In the genomic region with DNA sequence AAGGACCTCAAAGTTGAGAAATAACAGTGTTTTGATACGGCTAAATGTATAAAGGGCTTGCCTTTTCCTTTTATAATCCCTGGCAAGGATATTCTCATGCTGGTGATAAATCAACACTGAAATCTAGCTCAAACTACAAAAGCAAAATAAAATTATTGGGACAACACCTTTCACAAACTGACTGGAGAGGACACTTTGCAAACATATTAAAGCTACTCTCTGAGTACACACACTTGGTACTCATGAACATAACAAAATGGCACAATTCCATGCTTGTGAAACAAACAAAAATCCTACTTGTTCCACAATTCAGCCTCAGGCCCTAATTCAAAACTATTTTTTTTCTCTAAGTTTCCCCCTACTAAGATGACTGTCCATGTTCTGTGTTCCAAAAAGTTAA, we compare ENCODE assay signal across 20 cellular contexts.
DNase-seq lines count a peak whose midpoint lies in the region; ATAC-seq and TF ChIP-seq lines count a peak whose summit lies in the region.
"Had no signal": no experiment of that assay in that cellular context is flagged by ENCODE, and none has a peak within 500 bp of the region (broad histone marks: within the 10 kb centered on the region; RNA-seq: fewer than 3 reads in every experiment).

No MANE protein-coding gene starts in this region.

- DNase-seq in NCI-H748 (lab: John Stamatoyannopoulos, UW; ENCODE audit: unreplicated experiment) (peak; percentile 0), NCI-H748 treated with DMSO at 0.1 percent for 48 hours (lab: John Stamatoyannopoulos, UW) (no peak), NCI-H2029 (lab: John Stamatoyannopoulos, UW) (peak; percentile 44), NCI-H774 (lab: John Stamatoyannopoulos, UW) (peak; percentile 11), thyroid gland (no peak)
- no peak for DNase-seq in activated CD8-positive, alpha-beta T cell treated with anti-CD3 and anti-CD28 coated beads, Interleukin-2, amount 10 ng/mL, durations not matched to agents 7 days and 5 days
- DNase-seq: 8988T; ACHN; AML-193; CD4-positive, alpha-beta T cell; CD8-positive, alpha-beta memory T cell; DND-41; GOT3; HFFc6 had no signal

- no peak overlapping the region for H3K4me3 ChIP-seq in thyroid gland (replicated peaks in 1 of 3)
- H3K4me3 ChIP-seq: A549; BLaER1 treated with 17β-estradiol and CSF1 and Interleukin-3, amounts not matched to agents 10 nM and 100 nM; HAP-1 had no signal

- intact Hi-C loops in thyroid gland (cut with DNase I): no loop called here

- no peak overlapping the region for H3K27ac Mint-ChIP-seq in activated CD8-positive, alpha-beta T cell treated with anti-CD3 and anti-CD28 coated beads, Interleukin-2, amount 10 ng/mL, durations not matched to agents 7 days and 5 days
- H3K27ac Mint-ChIP-seq: CD14-positive monocyte; CD4-positive, alpha-beta T cell; CD8-positive, alpha-beta memory T cell; HFFc6 had no signal

- H3K4me3 Mint-ChIP-seq in activated CD8-positive, alpha-beta T cell treated with anti-CD3 and anti-CD28 coated beads, Interleukin-2, amount 10 ng/mL, durations not matched to agents 7 days and 5 days: no peak overlapping the region
- H3K4me3 Mint-ChIP-seq: CD14-positive monocyte; CD4-positive, alpha-beta T cell; CD8-positive, alpha-beta memory T cell; HFFc6 had no signal

- ATAC-seq in HG03378 (IDR thresholded peaks at IDR 0.05; ENCODE audit: unreplicated experiment): no peak
- no peak for ATAC-seq in activated CD8-positive, alpha-beta T cell treated with anti-CD3 and anti-CD28 coated beads, Interleukin-2, amount 10 ng/mL, durations not matched to agents 7 days and 5 days
- ATAC-seq: A549 had no signal

- H3K9me3 ChIP-seq in thyroid gland: no peaks in the 10 kb centered on the region
- H3K9me3 ChIP-seq: A549; BE2C; BLaER1 treated with 17β-estradiol and CSF1 and Interleukin-3, amounts not matched to agents 10 nM and 100 nM; HAP-1 had no signal

- POLR2A ChIA-PET in activated CD8-positive, alpha-beta T cell treated with anti-CD3 and anti-CD28 coated beads, Interleukin-2, amount 10 ng/mL, durations not matched to agents 7 days and 5 days (lab: Charles Lee): no interaction called here

- peak overlapping the region; percentile 20 to 31 (median 24) for H3K27ac ChIP-seq in thyroid gland
- H3K27ac ChIP-seq: A549; BLaER1 treated with 17β-estradiol and CSF1 and Interleukin-3, amounts not matched to agents 10 nM and 100 nM had no signal

- no peaks in the 10 kb centered on the region for H3K36me3 Mint-ChIP-seq in activated CD8-positive, alpha-beta T cell treated with anti-CD3 and anti-CD28 coated beads, Interleukin-2, amount 10 ng/mL, durations not matched to agents 7 days and 5 days (ENCODE audit: low read depth)
- H3K36me3 Mint-ChIP-seq: CD14-positive monocyte; CD8-positive, alpha-beta memory T cell had no signal

- no peak for TF ChIP-seq POLR2A in thyroid gland (IDR thresholded peaks at IDR 0.05)

- H3K27me3 Mint-ChIP-seq in activated CD8-positive, alpha-beta T cell treated with anti-CD3 and anti-CD28 coated beads, Interleukin-2, amount 10 ng/mL, durations not matched to agents 7 days and 5 days (ENCODE audit: low read depth): no peaks in the 10 kb centered on the region
- H3K27me3 Mint-ChIP-seq: CD4-positive, alpha-beta T cell had no signal

- no peaks in the 10 kb centered on the region for H3K9me3 Mint-ChIP-seq in activated CD8-positive, alpha-beta T cell treated with anti-CD3 and anti-CD28 coated beads, Interleukin-2, amount 10 ng/mL, durations not matched to agents 7 days and 5 days (ENCODE audit: insufficient read depth)

- H3K4me1 Mint-ChIP-seq in activated CD8-positive, alpha-beta T cell treated with anti-CD3 and anti-CD28 coated beads, Interleukin-2, amount 10 ng/mL, durations not matched to agents 7 days and 5 days (ENCODE audit: low read depth): no peaks in the 10 kb centered on the region
- H3K4me1 Mint-ChIP-seq: CD14-positive monocyte; CD8-positive, alpha-beta memory T cell had no signal

- CTCF ChIA-PET in activated CD8-positive, alpha-beta T cell treated with anti-CD3 and anti-CD28 coated beads, Interleukin-2, amount 10 ng/mL, durations not matched to agents 7 days and 5 days (lab: Charles Lee): no interaction called here

- peaks cover 9 to 15% of the 10 kb centered on the region in 2 donors for H3K4me1 ChIP-seq in thyroid gland
- H3K4me1 ChIP-seq: A549; BE2C; BLaER1 treated with 17β-estradiol and CSF1 and Interleukin-3, amounts not matched to agents 10 nM and 100 nM; HAP-1 had no signal

- no peaks in the 10 kb centered on the region for H3K36me3 ChIP-seq in thyroid gland
- H3K36me3 ChIP-seq: BE2C; BLaER1 treated with 17β-estradiol and CSF1 and Interleukin-3, amounts not matched to agents 10 nM and 100 nM; HAP-1 had no signal

- no peak for TF ChIP-seq CTCF in thyroid gland (IDR thresholded peaks at IDR 0.05)

- WGBS in thyroid gland, 2 donors: 61 to 81% methylated on average over 1 of the region's 1 CpG

- no peaks in the 10 kb centered on the region for H3K27me3 ChIP-seq in thyroid gland
- H3K27me3 ChIP-seq: BE2C; BLaER1 treated with 17β-estradiol and CSF1 and Interleukin-3, amounts not matched to agents 10 nM and 100 nM had no signal

Comparison
In these comparisons a context has a peak if more than half of its experiments do, and no peak if none do; other contexts are left out.
1. DNase-seq: peak in NCI-H748 (single experiment), NCI-H2029 (single experiment) and NCI-H774 (single experiment); none in NCI-H748 treated with DMSO at 0.1 percent for 48 hours (single experiment), thyroid gland (0 of 2) and activated CD8-positive, alpha-beta T cell treated with anti-CD3 and anti-CD28 coated beads, Interleukin-2, amount 10 ng/mL, durations not matched to agents 7 days and 5 days (single experiment).